18 cellular contexts compared by ENCODE assay signal in genomic region chr1:6584126-6585080, GRCh38. TPM values are rescaled to one million over a fixed set of nuclear protein-coding genes. Genes with fewer than 3 reads are reported as not detected.
A peak's percentile ranks its signal among the peaks of the same experiment; 100 is the strongest.
DNase-seq lines count a peak whose midpoint lies in the region; ATAC-seq and TF ChIP-seq lines count a peak whose summit lies in the region.
"Had no signal": no experiment of that assay in that cellular context is flagged by ENCODE, and none has a peak within 500 bp of the region (broad histone marks: within the 10 kb centered on the region; RNA-seq: fewer than 3 reads in every experiment).

No MANE protein-coding gene starts in this region.

- H3K4me3 Mint-ChIP-seq in CD4-positive, alpha-beta memory T cell: peak overlapping the region in 2 of 8 donors; percentile 17 to 25
- H3K4me3 Mint-ChIP-seq in progenitor cell of endocrine pancreas (ENCODE audit: low read depth): peak overlapping the region; percentile 1

- H3F3A ChIP-seq in PC-3 (ENCODE audit: low read length, unreplicated experiment): no peaks in the 10 kb centered on the region

- H3K9me3 ChIP-seq in CD4-positive, alpha-beta memory T cell (ENCODE audit: control insufficient read depth in 1 of 2, low read length in 2 of 2): no peaks in the 10 kb centered on the region
- no peaks in the 10 kb centered on the region for H3K9me3 ChIP-seq in PC-3 (ENCODE audit: low read length)
- H3K9me3 ChIP-seq: Caco-2, left lung had no signal

- H3K9me3 Mint-ChIP-seq in CD4-positive, alpha-beta memory T cell: no peaks in the 10 kb centered on the region
- H3K9me3 Mint-ChIP-seq in progenitor cell of endocrine pancreas (ENCODE audit: low read depth): no peaks in the 10 kb centered on the region

- H3K9me2 ChIP-seq in PC-3 (replicated peaks; ENCODE audit: low read length): no peaks in the 10 kb centered on the region

- H2AFZ ChIP-seq in PC-3 (ENCODE audit: low read length): no peak overlapping the region
- H2AFZ ChIP-seq: parathyroid adenoma had no signal

- CTCF ChIA-PET in CD4-positive, alpha-beta memory T cell (lab: Charles Lee; ENCODE audit: partially characterized antibody): no interaction called here
- CTCF ChIA-PET in PC-3 (lab: Charles Lee): no interaction called here

- peak overlapping the region in 6 of 7 donors; percentile 11 to 87 (median 54) for H3K27ac Mint-ChIP-seq in CD4-positive, alpha-beta memory T cell
- peak overlapping the region; percentile 74 for H3K27ac Mint-ChIP-seq in progenitor cell of endocrine pancreas

- ATAC-seq in PC-3: no peak
- no peak for ATAC-seq in HG03045 (IDR thresholded peaks at IDR 0.05; ENCODE audit: unreplicated experiment)
- ATAC-seq: left lung had no signal

- peaks cover 0 to 17% of the 10 kb centered on the region in 2 donors for H3K36me3 Mint-ChIP-seq in CD4-positive, alpha-beta memory T cell
- peaks cover 1% of the 10 kb centered on the region for H3K36me3 Mint-ChIP-seq in progenitor cell of endocrine pancreas (ENCODE audit: insufficient read depth)

- no peak overlapping the region for H3K9ac ChIP-seq in PC-3 (ENCODE audit: low read length)
- H3K9ac ChIP-seq: parathyroid adenoma had no signal

- no peak overlapping the region for H3K4me3 ChIP-seq in CD4-positive, alpha-beta memory T cell (ENCODE audit: low read length in 2 of 2)
- no peak overlapping the region for H3K4me3 ChIP-seq in PC-3 (ENCODE audit: low read length)
- H3K4me3 ChIP-seq: coronary artery, left lung, SK-N-MC had no signal

- H3K79me2 ChIP-seq in PC-3 (ENCODE audit: low read length): peaks cover 35% of the 10 kb centered on the region

- H3K27me3 Mint-ChIP-seq in CD4-positive, alpha-beta memory T cell: no peaks in the 10 kb centered on the region
- no peaks in the 10 kb centered on the region for H3K27me3 Mint-ChIP-seq in progenitor cell of endocrine pancreas

- no peaks in the 10 kb centered on the region for H3K27me3 ChIP-seq in CD4-positive, alpha-beta memory T cell (ENCODE audit: insufficient read depth, low read length)
- H3K27me3 ChIP-seq in PC-3 (ENCODE audit: low read length): no peaks in the 10 kb centered on the region
- H3K27me3 ChIP-seq: left lung had no signal

- no peaks in the 10 kb centered on the region for H4K20me1 ChIP-seq in PC-3 (ENCODE audit: low read length)

- peak; percentile 30; the same call in 1 of the 2 replicates for TF ChIP-seq CTCF in PC-3 (conservative IDR thresholded peaks at IDR 0.05; ENCODE audit: low read depth, low read length)
- peak; percentile 22 for TF ChIP-seq CTCF in progenitor cell of endocrine pancreas (IDR thresholded peaks at IDR 0.05; ENCODE audit: unreplicated experiment)

- H3K4me1 ChIP-seq in CD4-positive, alpha-beta memory T cell (ENCODE audit: insufficient read depth, low read length): peaks cover 33% of the 10 kb centered on the region
- peaks cover 33% of the 10 kb centered on the region for H3K4me1 ChIP-seq in PC-3 (ENCODE audit: insufficient read depth, low read length)

- H3K4me2 ChIP-seq in PC-3 (ENCODE audit: low read length): no peak overlapping the region

- no peak for DNase-seq in CD4-positive, alpha-beta memory T cell
- DNase-seq in PC-3: no peak
- DNase-seq in dermis blood vessel endothelial cell: peak; percentile 15
- DNase-seq in progenitor cell of endocrine pancreas (ENCODE audit: low spot score, unreplicated experiment): no peak
- DNase-seq in caudate nucleus (lab: John Stamatoyannopoulos, UW): no peak
- no peak for DNase-seq in NCI-H1105 (lab: John Stamatoyannopoulos, UW)
- DNase-seq in substantia nigra (lab: John Stamatoyannopoulos, UW): no peak
- DNase-seq: activated naive CD4-positive, alpha-beta T cell; Caco-2; left lung; NCI-H1436; NCI-H82; stimulated activated CD4-positive, alpha-beta T cell treated with anti-CD3 and anti-CD28 coated beads, Interleukin-2, amount 100 ng/mL, for 24 hours had no signal

- BruUV-seq in PC-3 (replicated peaks; lab: Mats Ljungman, UMichigan): no TSS peak

- H3K27ac ChIP-seq in CD4-positive, alpha-beta memory T cell (ENCODE audit: low read depth, low read length): no peak overlapping the region
- H3K27ac ChIP-seq in PC-3 (ENCODE audit: low read length) (no peak overlapping the region), caudate nucleus (ENCODE audit: low read depth, low read length) (no peak overlapping the region), substantia nigra (ENCODE audit: low read depth, low read length, poor library complexity, severe bottlenecking) (no peak overlapping the region)
- H3K27ac ChIP-seq: coronary artery, left lung, parathyroid adenoma, SK-N-MC had no signal

- H3K36me3 ChIP-seq in CD4-positive, alpha-beta memory T cell (ENCODE audit: insufficient read depth, low read length): peaks cover 12% of the 10 kb centered on the region
- H3K36me3 ChIP-seq in PC-3 (ENCODE audit: low read depth, low read length): peaks cover 11% of the 10 kb centered on the region; the same call in 1 of the 2 replicates

- POLR2A ChIA-PET in CD4-positive, alpha-beta memory T cell (lab: Charles Lee; ENCODE audit: partially characterized antibody): interaction anchor here (13.0 kb wide), 1 partner anchor 16 kb away, joined by 273 read pairs; the partner anchor contains the start of gene KLHL21
- POLR2A ChIA-PET in PC-3 (lab: Charles Lee; ENCODE audit: unreplicated experiment): no interaction called here

- peaks cover 23 to 57% (median 33%) of the 10 kb centered on the region in 4 donors for H3K4me1 Mint-ChIP-seq in CD4-positive, alpha-beta memory T cell
- peaks cover 24% of the 10 kb centered on the region for H3K4me1 Mint-ChIP-seq in progenitor cell of endocrine pancreas (ENCODE audit: low read depth)

- intact Hi-C loops in CD4-positive, alpha-beta memory T cell (cut with micrococcal nuclease): no loop called here
- intact Hi-C loops in PC-3 (cut with micrococcal nuclease): no loop called here

RNA-seq across cellular contexts. Expression of gene ZBTB48, which starts 4.6 kb away (rescaled TPM):
- 10 to 100 TPM; 62.6 to 70.7 TPM for total RNA-seq in CD4-positive, alpha-beta memory T cell
- 10 to 100 TPM; 18.4 to 23.9 TPM for polyA plus RNA-seq in CD4-positive, alpha-beta memory T cell
- total RNA-seq in PC-3 (2014; rRNA removed) (42.7 and 47.2 TPM in 2 replicates), dermis blood vessel endothelial cell (12.0 and 22.5 TPM in 2 replicates), progenitor cell of endocrine pancreas (49.7 and 55.9 TPM in 2 replicates)

RNA-seq across cellular contexts. Expression of gene KLHL21, which starts 18.3 kb away (rescaled TPM):
- total RNA-seq in CD4-positive, alpha-beta memory T cell: 10 to 100 TPM; 80.6 to 85.2 TPM
- 10 to 100 TPM; 18.3 to 32.5 TPM for polyA plus RNA-seq in CD4-positive, alpha-beta memory T cell
- total RNA-seq in PC-3 (2014; rRNA removed) (82.5 and 105 TPM in 2 replicates), dermis blood vessel endothelial cell (25.9 and 31.7 TPM in 2 replicates), progenitor cell of endocrine pancreas (21.0 and 21.3 TPM in 2 replicates)

RNA-seq across cellular contexts. Expression of gene PHF13, which starts 29.1 kb away (rescaled TPM):
- 10 to 100 TPM; 13.1 to 14.7 TPM for total RNA-seq in CD4-positive, alpha-beta memory T cell
- polyA plus RNA-seq in CD4-positive, alpha-beta memory T cell: 1 to 10 TPM; 2.1 to 6.9 TPM
- total RNA-seq in PC-3 (2014; rRNA removed): 13.2 and 14.9 TPM in 2 replicates
- total RNA-seq in dermis blood vessel endothelial cell: 10.2 and 16.7 TPM in 2 replicates
- total RNA-seq in progenitor cell of endocrine pancreas: 29.1 TPM in 2 replicates

RNA-seq across cellular contexts. Expression of gene TAS1R1, which starts 29.3 kb away (rescaled TPM):
- total RNA-seq in CD4-positive, alpha-beta memory T cell: not detected
- not detected for polyA plus RNA-seq in CD4-positive, alpha-beta memory T cell
- total RNA-seq in PC-3 (2014; rRNA removed): not detected in 2 replicates
- under 0.01 TPM in 1 of 2 replicates, not detected in the other for total RNA-seq in dermis blood vessel endothelial cell
- not detected in 2 replicates for total RNA-seq in progenitor cell of endocrine pancreas
- total RNA-seq: Caco-2, HT1080, left lung had no signal

RNA-seq across cellular contexts. Expression of gene NOL9, which starts 30.1 kb away (rescaled TPM):
- total RNA-seq in CD4-positive, alpha-beta memory T cell: 10 to 100 TPM; 59.9 to 60.9 TPM
- polyA plus RNA-seq in CD4-positive, alpha-beta memory T cell: 10 to 100 TPM; 12.7 to 32.6 TPM
- total RNA-seq in PC-3 (2014; rRNA removed) (79.1 and 102 TPM in 2 replicates), dermis blood vessel endothelial cell (27.1 and 30.6 TPM in 2 replicates), progenitor cell of endocrine pancreas (44.1 and 49.5 TPM in 2 replicates)
